In genomic region chr3:37801966-37802365, GRCh38 we compare ENCODE assay signal across 19 cellular contexts. TPM values are rescaled to one million over a fixed set of nuclear protein-coding genes. Genes with fewer than 3 reads are reported as not detected.
DNase-seq lines count a peak whose midpoint lies in the region; ATAC-seq, FAIRE-seq and TF ChIP-seq lines count a peak whose summit lies in the region.
"Had no signal": no experiment of that assay in that cellular context is flagged by ENCODE, and none has a peak within 500 bp of the region (broad histone marks: within the 10 kb centered on the region; RNA-seq: fewer than 3 reads in every experiment).

No MANE protein-coding gene starts in this region.

- FAIRE-seq in A549 (lab: Jason Lieb, UNC) (no peak), K562 (lab: Jason Lieb, UNC) (no peak)
- FAIRE-seq: G401.6, GM12891 had no signal

- DNase-seq in cardiac septum (ENCODE audit: low spot score) (peak; percentile 29), left ventricle myocardium inferior (no peak), A549 (ENCODE audit: low read depth in 1 of 2, low spot score in 1 of 2) (no peak), K562 (ENCODE audit: extremely low read depth in 1 of 4, low spot score in 3 of 4) (no peak)
- DNase-seq in activated CD4-positive, alpha-beta T cell treated with anti-CD3 and anti-CD28 coated beads, Interleukin-2, amount 50 U/mL, for 4 hours, result no peak
- DNase-seq: ACHN; BE2C; C1 segment of cervical spinal cord; CD4-positive, alpha-beta memory T cell; CD4-positive, CD25-positive, alpha-beta regulatory T cell; CD8-positive, alpha-beta memory T cell; COR-L47; DMS 273 treated with DMSO at 0.1 percent for 48 hours; DMS79 treated with DMSO at 0.1 percent for 48 hours; GF-D8 had no signal

- no peak overlapping the region for H3K4me3 ChIP-seq in left ventricle myocardium inferior
- no peak overlapping the region for H3K4me3 ChIP-seq in A549
- H3K4me3 ChIP-seq in K562, result no peak overlapping the region
- H3K4me3 ChIP-seq: BLaER1 had no signal

- H3K9ac ChIP-seq in K562 (ENCODE audit: insufficient read depth in 1 of 2, low read depth in 2 of 2, low read length in 2 of 2), result no peak overlapping the region
- H3K9ac ChIP-seq: BLaER1 had no signal

- no peak overlapping the region for H2AFZ ChIP-seq in K562 (ENCODE audit: low read depth, low read length)

- no peaks in the 10 kb centered on the region; the same call in 1 of the 2 replicates for H4K20me1 ChIP-seq in K562 (replicated peaks; ENCODE audit: control insufficient read depth, insufficient read depth, low read length)
- H4K20me1 ChIP-seq: BLaER1 had no signal

- TF ChIP-seq RAD21 in A549 (conservative IDR thresholded peaks at IDR 0.05 in 1 of 2, IDR thresholded peaks at IDR 0.05 in 1 of 2) (no peak), K562 (CRISPR knock-in tag; conservative IDR thresholded peaks at IDR 0.05 in 1 of 2, IDR thresholded peaks at IDR 0.05 in 1 of 2) (no peak)

- WGBS in A549 (ENCODE audit: missing lambda C conversion rate), result 11% methylated on average over 1 of the region's 1 CpG
- WGBS in K562 (ENCODE audit: insufficient coverage, low coverage, missing lambda C conversion rate), result 0% methylated on average over 1 of the region's 1 CpG

- no peaks in the 10 kb centered on the region for H3K79me2 ChIP-seq in K562 (ENCODE audit: control insufficient read depth, insufficient read depth, low read length)

- TF ChIP-seq EP300 in A549 (IDR thresholded peaks at IDR 0.05) (no peak), K562 (IDR thresholded peaks at IDR 0.05; ENCODE audit: low read length) (no peak)

- ATAC-seq in A549, result no peak
- ATAC-seq in K562, result no peak

- TF ChIP-seq CTCF in left ventricle myocardium inferior (IDR thresholded peaks at IDR 0.05; ENCODE audit: borderline replicate concordance) (no peak), A549 (IDR thresholded peaks at IDR 0.05) (no peak), K562 (IDR thresholded peaks at IDR 0.05 in 2 of 3, conservative IDR thresholded peaks at IDR 0.05 in 1 of 3; ENCODE audit: insufficient read depth in 2 of 3, low read depth in 1 of 3, low read length in 3 of 3) (no peak)

- no peaks in the 10 kb centered on the region for H3K9me1 ChIP-seq in K562 (ENCODE audit: control insufficient read depth, insufficient read depth, low read length)

- in situ Hi-C loops in K562 (cut with MboI), result no loop called here

- peaks cover 40% of the 10 kb centered on the region for H3K36me3 ChIP-seq in left ventricle myocardium inferior
- H3K36me3 ChIP-seq in K562 (ENCODE audit: control insufficient read depth, insufficient read depth, low read length), result no peaks in the 10 kb centered on the region
- H3K36me3 ChIP-seq: BE2C, BLaER1 had no signal

- H3K27me3 ChIP-seq in left ventricle myocardium inferior (ENCODE audit: low read depth), result no peaks in the 10 kb centered on the region
- H3K27me3 ChIP-seq in K562 (ENCODE audit: control insufficient read depth in 2 of 2, insufficient read depth in 2 of 2, low read length in 2 of 2), result peaks cover 15 to 36% of the 10 kb centered on the region in 2 experiments
- H3K27me3 ChIP-seq: BE2C, BLaER1 had no signal

- CTCF ChIA-PET in A549 (lab: Yijun Ruan, JAX) (interaction anchor here (1.0 to 4.7 kb wide), 3 partner anchors 9 to 22 kb away, joined by 4 to 17 read pairs (median 4); no protein-coding TSS in a partner anchor), K562 (lab: Yijun Ruan, JAX; ENCODE audit: low intra/inter-chr PET ratio) (no interaction called here)

- intact Hi-C loops in cardiac septum (cut with DNase I), result no loop called here
- intact Hi-C loops in left ventricle myocardium inferior (cut with micrococcal nuclease), result no loop called here
- intact Hi-C loops in K562 (cut with micrococcal nuclease), result no loop called here

- no TSS peak for BruUV-seq in K562 (replicated peaks; lab: Mats Ljungman, UMichigan)

- TF ChIP-seq POLR2A in A549 (IDR thresholded peaks at IDR 0.05; ENCODE audit: low read length) (no peak), K562 (conservative IDR thresholded peaks at IDR 0.05) (no peak)

- H3K9me3 ChIP-seq in left ventricle myocardium inferior (replicated peaks) (no peaks in the 10 kb centered on the region), A549 (no peaks in the 10 kb centered on the region), K562 (replicated peaks; ENCODE audit: control insufficient read depth, insufficient read depth, low read depth, low read length) (no peaks in the 10 kb centered on the region)
- H3K9me3 ChIP-seq: BE2C, BLaER1 had no signal

- POLR2A ChIA-PET in A549 (lab: Yijun Ruan, JAX), result no interaction called here
- POLR2A ChIA-PET in K562 (lab: Yijun Ruan, JAX), result no interaction called here

- H3K27ac ChIP-seq in left ventricle myocardium inferior (replicated peaks) (no peak overlapping the region), A549 (no peak overlapping the region), K562 (ENCODE audit: extremely low read depth, low read depth, low read length) (no peak overlapping the region)
- H3K27ac ChIP-seq: 22Rv1, BLaER1 had no signal

- H3K4me2 ChIP-seq in A549 (no peak overlapping the region), K562 (ENCODE audit: insufficient read depth, low read length) (no peak overlapping the region)
- H3K4me2 ChIP-seq: BLaER1 had no signal

- H3K4me1 ChIP-seq in left ventricle myocardium inferior (peaks cover 8% of the 10 kb centered on the region), A549 (no peaks in the 10 kb centered on the region), K562 (replicated peaks in 1 of 2; ENCODE audit: control insufficient read depth in 2 of 2, insufficient read depth in 2 of 2, low read length in 2 of 2) (no peaks in the 10 kb centered on the region)
- H3K4me1 ChIP-seq: BE2C had no signal

TF ChIP-seq in A549, 52 proteins besides CTCF, POLR2A, EP300 and RAD21 (continues in another document):
- TF ChIP-seq ELK1 (IDR thresholded peaks at IDR 0.05; ENCODE audit: low read depth, low read length) (no peak), EHF (CRISPR knock-in tag; IDR thresholded peaks at IDR 0.05) (no peak), JUNB (IDR thresholded peaks at IDR 0.05) (no peak)

TF ChIP-seq in K562, 482 proteins besides CTCF, POLR2A, EP300 and RAD21:
- TF ChIP-seq RBM25 (IDR thresholded peaks at IDR 0.05; ENCODE audit: low read depth, low read length, severe bottlenecking) (peak; percentile 62), MLX (CRISPR knock-in tag; conservative IDR thresholded peaks at IDR 0.05) (no peak), MNT (conservative IDR thresholded peaks at IDR 0.05) (no peak), MECOM (CRISPR knock-in tag; IDR thresholded peaks at IDR 0.05) (no peak), FOXK1 (CRISPR knock-in tag; IDR thresholded peaks at IDR 0.05; ENCODE audit: borderline replicate concordance) (no peak), ZNF134 (CRISPR knock-in tag; conservative IDR thresholded peaks at IDR 0.05) (no peak), PCBP2 (IDR thresholded peaks at IDR 0.05; ENCODE audit: low read depth, low read length, poor library complexity, severe bottlenecking) (no peak), GATAD2B (IDR thresholded peaks at IDR 0.05; ENCODE audit: borderline replicate concordance) (no peak)

RNA-seq across cellular contexts. Expression of gene CTDSPL, which starts 59.7 kb away (rescaled TPM):
- total RNA-seq in cardiac septum (36.4 TPM), left ventricle myocardium inferior (56.3 TPM), K562 (2014; rRNA removed) (7.6 and 8.4 TPM in 2 replicates), K562 (2014; rRNA removed; fragmentation: Illumina TruSeq; extraction: Trizol) (12.0 and 12.6 TPM in 2 replicates), K562 (2015; rRNA removed; fragmentation: Illumina TruSeq; extraction: Trizol) (11.3 and 11.9 TPM in 2 replicates), K562 (2021) (17.9 and 19.5 TPM in 2 replicates)
- polyA plus RNA-seq in A549 (2011; rRNA removed) (31.3 and 35.1 TPM in 2 replicates), A549 (2017; fragmentation: RNase III; extraction: RNeasy Plus Mini Kit Qiagen cat#74134 plus additional on column Dnase treatment) (9.9 to 10.6 TPM (median 9.9 TPM) in 3 replicates), K562 (2011; rRNA removed) (10.5 and 19.3 TPM in 2 replicates), K562 (2014; fragmentation: Illumina TruSeq; extraction: Trizol) (14.2 and 14.4 TPM in 2 replicates), K562 (2014; fragmentation: Nextera tagmentation; extraction: Ambion mirVana) (1 to 10 TPM; 5.1 to 5.8 TPM), K562 (2014; rRNA removed) (8.8 and 8.9 TPM in 2 replicates)
- 15.2 and 18.6 TPM in 2 replicates for polyA plus RNA-seq in A549 (2012; cell fraction: cytosol; rRNA removed)
- polyA plus RNA-seq in A549 (2012; cell fraction: nucleus; rRNA removed), result 11.6 and 18.2 TPM in 2 replicates
- 40.8 and 49.4 TPM in 2 replicates for polyA minus RNA-seq in A549 (2011; rRNA and poly(A)+ RNA removed)
- total RNA-seq in K562 (2011; cell fraction: chromatin; rRNA removed; ENCODE audit: low replicate concordance), result 6.2 and 9.3 TPM in 2 replicates
- 5.0 and 5.5 TPM in 2 replicates for total RNA-seq in K562 (2011; cell fraction: nucleolus; rRNA removed)
- total RNA-seq in K562 (2011; cell fraction: nucleoplasm; rRNA removed), result 7.6 and 10.7 TPM in 2 replicates
- 10.3 and 11.4 TPM in 2 replicates for polyA plus RNA-seq in K562 (2011; cell fraction: cytosol; rRNA removed)
- polyA plus RNA-seq in K562 (2011; cell fraction: nucleus; rRNA removed), result 11.8 and 15.8 TPM in 2 replicates
- 17.8 and 20.7 TPM in 2 replicates for polyA plus RNA-seq in K562 (2012)
- 11.9 and 16.8 TPM in 2 replicates for polyA minus RNA-seq in K562 (2011; rRNA and poly(A)+ RNA removed)
- polyA minus RNA-seq in K562 (2011; cell fraction: cytosol; rRNA and poly(A)+ RNA removed), result 8.1 and 11.4 TPM in 2 replicates
- polyA minus RNA-seq in K562 (2011; cell fraction: nucleus; rRNA and poly(A)+ RNA removed), result 2.3 and 3.8 TPM in 2 replicates
- polyA plus RNA-seq: CD8-positive, alpha-beta memory T cell had no signal
